Comparison of ENCODE assay signal across 13 cellular contexts in genomic region chr1:44572572-44572879, GRCh38.
"Had no signal": no experiment of that assay in that cellular context is flagged by ENCODE, and none has a peak within 500 bp of the region (broad histone marks: within the 10 kb centered on the region; RNA-seq: fewer than 3 reads in every experiment).

No MANE protein-coding gene starts in this region.

- H3K9me3 ChIP-seq: MG63 had no signal

- H3K27me3 ChIP-seq: MG63 had no signal

- H3K27ac ChIP-seq: brain microvascular endothelial cell, SK-N-MC had no signal

- H3K36me3 ChIP-seq: brain microvascular endothelial cell, MG63, WERI-Rb-1 had no signal

- H3K4me3 ChIP-seq: MG63, SK-N-MC had no signal

- DNase-seq: activated CD4-positive, alpha-beta T cell treated with anti-CD3 and anti-CD28 coated beads, Interleukin-2, amount 50 U/mL, for 4 hours; activated effector memory CD4-positive, alpha-beta T cell treated with anti-CD3 and anti-CD28 coated beads, Interleukin-2, amount 50 U/mL, for 16 hours; activated naive CD4-positive, alpha-beta T cell treated with Interleukin-2 at 50 U/mL for 16 hours; activated T-cell treated with anti-CD3 and anti-CD28 coated beads, Interleukin-2, amount 50 U/mL, for 24 hours; brain microvascular endothelial cell; MG63; NCI-H1105; NCI-H510A treated with DMSO at 0.1 percent for 48 hours; SIG-M5; T1000 had no signal

- FAIRE-seq: TTC549 had no signal
